In the genomic region with DNA sequence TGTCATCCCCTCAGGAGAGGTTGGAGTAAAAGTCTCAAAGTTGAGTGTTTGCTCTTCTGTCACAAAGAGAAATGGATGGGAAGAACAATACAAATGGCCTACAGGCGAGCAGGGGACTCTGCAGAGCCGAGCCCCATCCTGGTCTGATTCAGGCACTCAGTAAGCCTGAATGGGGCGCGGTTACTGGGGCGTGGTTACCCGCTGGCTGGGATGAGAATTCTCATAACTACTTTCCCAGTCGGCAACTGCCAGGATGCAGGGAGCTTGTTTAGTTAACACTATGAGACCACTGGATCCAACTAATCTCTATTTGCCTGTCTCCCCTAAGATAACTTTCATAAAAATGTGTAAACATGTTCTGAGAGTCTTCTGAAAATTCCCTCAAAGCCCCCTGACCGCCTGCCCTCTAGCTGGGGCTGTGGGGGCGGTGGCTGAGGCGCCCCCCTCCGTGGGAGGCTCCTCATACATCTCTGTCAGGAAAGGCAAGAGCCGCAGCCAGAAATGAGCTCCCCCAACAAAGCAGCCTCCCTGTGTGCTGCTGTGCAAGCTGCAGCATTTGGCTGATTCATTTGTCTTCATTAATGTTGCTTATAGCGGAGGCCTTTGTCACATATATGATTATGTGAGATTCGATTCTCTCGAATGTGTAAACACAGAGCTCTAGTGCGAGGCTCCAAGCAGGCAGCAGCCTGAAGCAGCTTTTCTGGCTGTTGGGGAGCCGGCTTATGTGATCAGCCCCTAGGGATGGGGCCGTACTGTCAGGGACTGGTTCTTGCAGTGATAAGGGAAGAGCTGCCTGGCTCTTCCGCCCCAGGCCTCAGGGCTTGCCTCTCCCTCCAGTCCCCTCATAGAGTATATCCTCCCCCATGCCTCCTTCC, we compare ENCODE assay signal across 9 cellular contexts.
DNase-seq lines count a peak whose midpoint lies in the region; ATAC-seq and TF ChIP-seq lines count a peak whose summit lies in the region.
"Had no signal": no experiment of that assay in that cellular context is flagged by ENCODE, and none has a peak within 500 bp of the region (broad histone marks: within the 10 kb centered on the region; RNA-seq: fewer than 3 reads in every experiment).

No MANE protein-coding gene starts in this region.

- POLR2A ChIA-PET in GM10248 (lab: Yijun Ruan, JAX), result no interaction called here

- no peaks in the 10 kb centered on the region for H3K9me3 ChIP-seq in adipocyte (ENCODE audit: control insufficient read depth, low read length)

- intact Hi-C loops in Right ventricle myocardium inferior (cut with DNase I), result no loop called here
- intact Hi-C loops in cardiac septum (cut with DNase I), result no loop called here

- H3K36me3 ChIP-seq in adipocyte (ENCODE audit: control insufficient read depth, insufficient read depth, low read length, severe bottlenecking), result no peaks in the 10 kb centered on the region

- no peak for TF ChIP-seq CTCF in GM10248 (IDR thresholded peaks at IDR 0.05; ENCODE audit: control extremely low read depth, extremely low read depth, low read depth, missing control alignments)
- no peak for TF ChIP-seq CTCF in GM13977 (IDR thresholded peaks at IDR 0.05; ENCODE audit: extremely low read depth, insufficient read depth, missing control alignments)

- DNase-seq in Right ventricle myocardium inferior (ENCODE audit: missing footprints), result peak; percentile 74
- DNase-seq in cardiac septum (ENCODE audit: low spot score), result no peak
- DNase-seq in adipocyte (ENCODE audit: low read depth), result peak; percentile 19
- peak; percentile 53 for DNase-seq in kidney tubule cell (ENCODE audit: low spot score)
- no peak for DNase-seq in GM10248 (ENCODE audit: extremely low spot score)
- DNase-seq in GM13977 (ENCODE audit: low spot score), result no peak
- DNase-seq in cerebellar cortex (ENCODE audit: low spot score), result no peak
- DNase-seq: activated CD4-positive, alpha-beta T cell treated with anti-CD3 and anti-CD28 coated beads, Interleukin-2, amount 50 U/mL, for 1 hour had no signal

- H3K27me3 ChIP-seq in adipocyte (replicated peaks; ENCODE audit: control insufficient read depth, insufficient read depth, low read length), result no peaks in the 10 kb centered on the region

- in situ Hi-C loops in GM13977 (cut with MboI; ENCODE audit: low pct_unique_long_range_greater_than_20kb, low sequenced_read_pairs, unreplicated experiment), result no loop called here

- ATAC-seq in Right ventricle myocardium inferior, result peak; percentile 72
- no peak for ATAC-seq in GM18868 (IDR thresholded peaks at IDR 0.05; ENCODE audit: unreplicated experiment)

- H3K4me3 ChIP-seq in adipocyte (ENCODE audit: low read length), result no peak overlapping the region

- H3K4me1 ChIP-seq in adipocyte (ENCODE audit: control insufficient read depth, insufficient read depth, low read length), result peaks cover 10% of the 10 kb centered on the region

- CTCF ChIA-PET in GM10248 (lab: Yijun Ruan, JAX), result interaction anchor here (0.8 to 1.2 kb wide), 3 partner anchors 9 to 24 kb away, joined by 3 to 5 read pairs (median 4); no protein-coding TSS in a partner anchor

- H3K9ac ChIP-seq in adipocyte (ENCODE audit: low read length), result no peak overlapping the region

Comparison
In these comparisons a context has a peak if more than half of its experiments do, and no peak if none do; other contexts are left out.
1. DNase-seq: peak in Right ventricle myocardium inferior (single experiment), adipocyte (single experiment) and kidney tubule cell (single experiment); none in cardiac septum (single experiment), GM10248 (single experiment), GM13977 (single experiment) and cerebellar cortex (single experiment).